In genomic region chr9:88814521-88815101, GRCh38 we compare ENCODE assay signal across 15 cellular contexts.
DNase-seq lines count a peak whose midpoint lies in the region; ATAC-seq and TF ChIP-seq lines count a peak whose summit lies in the region.
"Had no signal": no experiment of that assay in that cellular context is flagged by ENCODE, and none has a peak within 500 bp of the region (broad histone marks: within the 10 kb centered on the region; RNA-seq: fewer than 3 reads in every experiment).

No MANE protein-coding gene starts in this region.

- peak overlapping the region; percentile 37 for H3K4me2 ChIP-seq in osteoblast (ENCODE audit: insufficient read depth, low read length)
- H3K4me2 ChIP-seq: BLaER1 treated with 17β-estradiol and CSF1 and Interleukin-3, amounts not matched to agents 10 nM and 100 nM had no signal

- H3K4me1 ChIP-seq in adipocyte (ENCODE audit: control insufficient read depth, insufficient read depth, low read length) (peaks cover 30% of the 10 kb centered on the region), osteoblast (ENCODE audit: insufficient read depth, low read length) (peaks cover 59% of the 10 kb centered on the region)

- no peak overlapping the region for H3K9ac ChIP-seq in adipocyte (ENCODE audit: low read length)
- H3K9ac ChIP-seq: BLaER1 treated with 17β-estradiol and CSF1 and Interleukin-3, amounts not matched to agents 10 nM and 100 nM had no signal

- DNase-seq in AG04450 (ENCODE audit: low read depth, low spot score) (peak; percentile 43), adipocyte (ENCODE audit: low read depth) (peak; percentile 95), fibroblast of villous mesenchyme (ENCODE audit: low read depth) (peak; percentile 50), osteoblast (ENCODE audit: insufficient read length, low spot score, missing footprints) (peak; percentile 93), LoVo (ENCODE audit: low spot score) (no peak)
- DNase-seq in activated CD4-positive, alpha-beta T cell treated with anti-CD3 and anti-CD28 coated beads, Interleukin-2, amount 50 U/mL, for 48 hours = no peak
- DNase-seq in activated naive CD4-positive, alpha-beta T cell treated with Interleukin-2 at 50 U/mL for 16 hours = no peak
- DNase-seq: activated naive CD8-positive, alpha-beta T cell treated with anti-CD3 and anti-CD28 coated beads for 36 hours; endodermal cell; immature natural killer cell; NCI-H187 treated with DMSO at 0.1 percent for 48 hours; nephron progenitor cell; T-helper 1 cell had no signal

- POLR2A ChIA-PET in AG04450 (lab: Yijun Ruan, JAX) = interaction anchor here (0.6 to 1.6 kb wide), 2 partner anchors 68 to 574 kb away, joined by 3 to 4 read pairs; no protein-coding TSS in a partner anchor

- no peak overlapping the region for H3K4me3 ChIP-seq in AG04450 (ENCODE audit: low read depth, low read length)
- no peak overlapping the region for H3K4me3 ChIP-seq in adipocyte (ENCODE audit: low read length)
- H3K4me3 ChIP-seq in fibroblast of villous mesenchyme (ENCODE audit: low read depth, low read length) = no peak overlapping the region
- H3K4me3 ChIP-seq in osteoblast (ENCODE audit: insufficient read depth, low read length) = no peak overlapping the region
- H3K4me3 ChIP-seq: BLaER1 treated with 17β-estradiol and CSF1 and Interleukin-3, amounts not matched to agents 10 nM and 100 nM had no signal

- TF ChIP-seq CTCF in AG04450 (IDR thresholded peaks at IDR 0.05; ENCODE audit: low read depth, low read length) (no peak), fibroblast of villous mesenchyme (IDR thresholded peaks at IDR 0.05; ENCODE audit: insufficient read depth, low read depth, low read length) (no peak), osteoblast (IDR thresholded peaks at IDR 0.05; ENCODE audit: extremely low read depth, low read depth, low read length) (no peak)

- H3K27me3 ChIP-seq in AG04450 (ENCODE audit: control insufficient read depth, insufficient read depth, low read length) = no peaks in the 10 kb centered on the region
- H3K27me3 ChIP-seq in adipocyte (replicated peaks; ENCODE audit: control insufficient read depth, insufficient read depth, low read length) = no peaks in the 10 kb centered on the region
- no peaks in the 10 kb centered on the region for H3K27me3 ChIP-seq in osteoblast (ENCODE audit: insufficient read depth, low read length)

- no peak overlapping the region for H3K27ac ChIP-seq in AG04450 (ENCODE audit: low read depth, low read length)
- H3K27ac ChIP-seq in osteoblast (ENCODE audit: low read depth, low read length) = peak overlapping the region; percentile 66
- H3K27ac ChIP-seq: BLaER1 treated with 17β-estradiol and CSF1 and Interleukin-3, amounts not matched to agents 10 nM and 100 nM had no signal

- no peaks in the 10 kb centered on the region for H4K20me1 ChIP-seq in osteoblast (ENCODE audit: insufficient read depth, low read length)

- no peaks in the 10 kb centered on the region for H3K36me3 ChIP-seq in adipocyte (ENCODE audit: control insufficient read depth, insufficient read depth, low read length, severe bottlenecking)
- no peaks in the 10 kb centered on the region for H3K36me3 ChIP-seq in osteoblast (ENCODE audit: insufficient read depth, low read length)
- H3K36me3 ChIP-seq: BLaER1 treated with 17β-estradiol and CSF1 and Interleukin-3, amounts not matched to agents 10 nM and 100 nM had no signal

- H3K79me2 ChIP-seq in osteoblast (ENCODE audit: insufficient read depth, low read length) = no peaks in the 10 kb centered on the region

- ATAC-seq in GM19328 (IDR thresholded peaks at IDR 0.05; ENCODE audit: unreplicated experiment) = no peak

- CTCF ChIA-PET in AG04450 (lab: Charles Lee) = interaction anchor here (0.5 to 1.2 kb wide), 2 partner anchors 15 to 38 kb away, joined by 4 to 6 read pairs; no protein-coding TSS in a partner anchor

- H2AFZ ChIP-seq in osteoblast (ENCODE audit: low read length) = no peak overlapping the region

- no peaks in the 10 kb centered on the region for H3K9me3 ChIP-seq in AG04450 (ENCODE audit: control insufficient read depth, insufficient read depth, low read length)
- no peaks in the 10 kb centered on the region for H3K9me3 ChIP-seq in adipocyte (ENCODE audit: control insufficient read depth, low read length)
- H3K9me3 ChIP-seq in osteoblast (ENCODE audit: low read depth, low read length) = no peaks in the 10 kb centered on the region
- H3K9me3 ChIP-seq: BLaER1 treated with 17β-estradiol and CSF1 and Interleukin-3, amounts not matched to agents 10 nM and 100 nM had no signal

Comparison
In these comparisons a context has a peak if more than half of its experiments do, and no peak if none do; other contexts are left out.
1. DNase-seq: peak in AG04450 (single experiment), adipocyte (single experiment), fibroblast of villous mesenchyme (single experiment) and osteoblast (single experiment); none in LoVo (single experiment), activated CD4-positive, alpha-beta T cell treated with anti-CD3 and anti-CD28 coated beads, Interleukin-2, amount 50 U/mL, for 48 hours (0 of 2) and activated naive CD4-positive, alpha-beta T cell treated with Interleukin-2 at 50 U/mL for 16 hours (single experiment).